Comparison of ENCODE assay signal across 5 cellular contexts in the genomic region with DNA sequence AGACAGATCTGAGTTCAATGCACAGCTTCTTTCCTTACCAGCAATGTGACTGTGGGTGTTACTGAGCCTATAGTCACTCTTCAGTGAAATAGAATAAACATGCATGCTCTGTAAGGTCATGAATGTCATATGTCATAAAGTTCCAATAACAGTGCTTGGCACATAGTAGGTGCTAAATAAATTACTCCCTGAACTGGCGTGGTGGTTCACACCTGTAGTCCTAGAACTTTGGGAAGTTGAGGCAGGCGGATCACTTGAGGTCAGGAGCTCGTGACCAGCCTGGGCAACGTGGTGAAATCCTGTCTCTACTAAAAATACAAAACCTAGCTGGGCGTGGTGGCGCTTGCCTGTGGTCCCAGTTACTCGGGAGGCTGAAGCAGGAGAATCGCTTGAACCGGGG.
"Had no signal": no experiment of that assay in that cellular context is flagged by ENCODE, and none has a peak within 500 bp of the region (broad histone marks: within the 10 kb centered on the region; RNA-seq: fewer than 3 reads in every experiment).

No MANE protein-coding gene starts in this region.

- H3K4me3 ChIP-seq: GM23248 had no signal

- H3K9ac ChIP-seq: GM23248, KMS-11 had no signal

- H3K4me1 Mint-ChIP-seq: H9 had no signal

- H3K4me2 ChIP-seq: KMS-11 had no signal

- H3K27ac ChIP-seq: GM23248, KMS-11 had no signal

- DNase-seq: GOT3, H9 had no signal

- H3K4me3 Mint-ChIP-seq: H9 had no signal

- FAIRE-seq: HTR-8/SVneo had no signal

- H2AFZ ChIP-seq: GM23248 had no signal
